In genomic region chr1:42932442-42932941, GRCh38 we compare ENCODE assay signal across 8 cellular contexts.
A peak's percentile ranks its signal among the peaks of the same experiment; 100 is the strongest.
DNase-seq lines count a peak whose midpoint lies in the region; ATAC-seq and TF ChIP-seq lines count a peak whose summit lies in the region.
"Had no signal": no experiment of that assay in that cellular context is flagged by ENCODE, and none has a peak within 500 bp of the region (broad histone marks: within the 10 kb centered on the region; RNA-seq: fewer than 3 reads in every experiment).

No MANE protein-coding gene starts in this region.

- no peak overlapping the region for H3K4me2 ChIP-seq in MM.1S (ENCODE audit: low read depth, low read length)

- H3K9me3 ChIP-seq in MM.1S (replicated peaks; ENCODE audit: insufficient read depth, low read length): no peaks in the 10 kb centered on the region

- H2AFZ ChIP-seq in MM.1S (ENCODE audit: low read length): no peak overlapping the region

- H4K20me1 ChIP-seq in MM.1S (ENCODE audit: insufficient read depth, low read length): no peaks in the 10 kb centered on the region

- DNase-seq in MM.1S (no peak), epithelial cell of prostate (ENCODE audit: low read depth, low spot score) (no peak), brain microvascular endothelial cell (no peak)
- peak; percentile 25 for DNase-seq in stimulated activated CD8-positive, alpha-beta memory T cell treated with anti-CD3 and anti-CD28 coated beads, Interleukin-4, amount 100 ng/mL, for 48 hours
- DNase-seq: NCI-H748 treated with DMSO at 0.1 percent for 48 hours had no signal

- H3K9ac ChIP-seq in MM.1S (ENCODE audit: low read length): no peak overlapping the region

- peak overlapping the region; percentile 79; the same call in 1 of the 2 replicates for H3K27ac ChIP-seq in MM.1S (ENCODE audit: low read length)
- H3K27ac ChIP-seq in epithelial cell of prostate: peak overlapping the region; percentile 98
- H3K27ac ChIP-seq in brain microvascular endothelial cell: no peak overlapping the region

- TF ChIP-seq CTCF in MM.1S (IDR thresholded peaks at IDR 0.05; ENCODE audit: low read length) (no peak), brain microvascular endothelial cell (IDR thresholded peaks at IDR 0.05; ENCODE audit: low read depth, low read length, missing control alignments) (no peak)

- H3F3A ChIP-seq in MM.1S (ENCODE audit: insufficient read depth, low read length): peaks cover 5% of the 10 kb centered on the region; the same call in 1 of the 2 replicates

- H3K4me3 ChIP-seq in MM.1S (ENCODE audit: low read length) (no peak overlapping the region), brain microvascular endothelial cell (ENCODE audit: low read depth, low read length) (no peak overlapping the region)

- H3K9me2 ChIP-seq in MM.1S (replicated peaks; ENCODE audit: insufficient read depth, low read length): no peaks in the 10 kb centered on the region

- 0 out of 2 replicates have a peak, but pooled peaks cover 1% of the 10 kb centered on the region for H3K36me3 ChIP-seq in MM.1S (replicated peaks; ENCODE audit: insufficient read depth, low read length)
- peaks cover 56% of the 10 kb centered on the region for H3K36me3 ChIP-seq in brain microvascular endothelial cell (replicated peaks)

- H3K79me2 ChIP-seq in MM.1S (ENCODE audit: low read length): peaks cover 52% of the 10 kb centered on the region

- in situ Hi-C loops in brain microvascular endothelial cell (cut with HindIII; ENCODE audit: low pct_ligation_motif_present, low sequenced_read_pairs): no loop called here

- ATAC-seq in GM21447 (IDR thresholded peaks at IDR 0.05; ENCODE audit: unreplicated experiment) (peak; percentile 1), GM19395 (IDR thresholded peaks at IDR 0.05; ENCODE audit: unreplicated experiment) (no peak), HG03460 (IDR thresholded peaks at IDR 0.05; ENCODE audit: unreplicated experiment) (no peak)

- peaks cover 44% of the 10 kb centered on the region for H3K4me1 ChIP-seq in MM.1S (ENCODE audit: low read length)

- H3K27me3 ChIP-seq in MM.1S (replicated peaks; ENCODE audit: insufficient read depth, low read length): no peaks in the 10 kb centered on the region
- no peaks in the 10 kb centered on the region for H3K27me3 ChIP-seq in brain microvascular endothelial cell (replicated peaks)
